19 cellular contexts compared by ENCODE assay signal in genomic region chr5:2695200-2695891, GRCh38. TPM values are rescaled to one million over a fixed set of nuclear protein-coding genes. Genes with fewer than 3 reads are reported as not detected.
DNase-seq lines count a peak whose midpoint lies in the region; ATAC-seq and TF ChIP-seq lines count a peak whose summit lies in the region.
"Had no signal": no experiment of that assay in that cellular context is flagged by ENCODE, and none has a peak within 500 bp of the region (broad histone marks: within the 10 kb centered on the region; RNA-seq: fewer than 3 reads in every experiment).

No MANE protein-coding gene starts in this region.

- peaks cover 0 to 7% (median 0%) of the 10 kb centered on the region in 3 donors for H3K27me3 ChIP-seq in stomach
- H3K27me3 ChIP-seq: vagina had no signal

- peaks cover 0 to 9% (median 5%) of the 10 kb centered on the region in 4 donors for H3K9me3 ChIP-seq in stomach
- H3K9me3 ChIP-seq: Caco-2, vagina had no signal

- DNase-seq in HT-29 (ENCODE audit: low spot score) (peak; percentile 77), SW480 (ENCODE audit: low spot score) (peak; percentile 99), fibroblast of pulmonary artery (ENCODE audit: low read depth) (peak; percentile 59), stomach (peak; percentile 44), NCI-H526 (lab: John Stamatoyannopoulos, UW) (no peak), natural killer cell (no peak)
- DNase-seq in activated T-cell treated with anti-CD3 and anti-CD28 coated beads, Interleukin-2, amount 50 U/mL, for 72 hours: no peak
- DNase-seq: activated CD4-positive, alpha-beta memory T cell treated with anti-CD3 and anti-CD28 coated beads for 36 hours; activated naive CD4-positive, alpha-beta T cell treated with anti-CD3 and anti-CD28 coated beads, Interleukin-2, amount 10 ng/mL, durations not matched to agents 7 days and 5 days; activated T-cell treated with anti-CD3 and anti-CD28 coated beads, Interleukin-2, amount 50 U/mL, for 1 hour; Caco-2; cortex of kidney; immature natural killer cell; NCI-H1436; NCI-H345 had no signal

- H3K4me3 ChIP-seq in fibroblast of pulmonary artery (replicated peaks; ENCODE audit: low read depth, low read length) (no peak overlapping the region), stomach (no peak overlapping the region)
- H3K4me3 ChIP-seq: lung, vagina had no signal

- no peaks in the 10 kb centered on the region for H3K4me1 Mint-ChIP-seq in activated T-cell treated with anti-CD3 and anti-CD28 coated beads, Interleukin-2, amount 50 U/mL, for 72 hours (ENCODE audit: low read depth)
- no peaks in the 10 kb centered on the region for H3K4me1 Mint-ChIP-seq in natural killer cell
- H3K4me1 Mint-ChIP-seq: activated naive CD4-positive, alpha-beta T cell treated with anti-CD3 and anti-CD28 coated beads, Interleukin-2, amount 10 ng/mL, durations not matched to agents 7 days and 5 days; immature natural killer cell had no signal

- ATAC-seq in activated T-cell treated with anti-CD3 and anti-CD28 coated beads, Interleukin-2, amount 50 U/mL, for 72 hours (replicated peaks in 1 of 2): no peak
- ATAC-seq in natural killer cell: no peak

- H3K27ac Mint-ChIP-seq in activated T-cell treated with anti-CD3 and anti-CD28 coated beads, Interleukin-2, amount 50 U/mL, for 72 hours: no peak overlapping the region
- H3K27ac Mint-ChIP-seq in natural killer cell: no peak overlapping the region
- H3K27ac Mint-ChIP-seq: activated CD4-positive, alpha-beta memory T cell treated with anti-CD3 and anti-CD28 coated beads for 36 hours; activated naive CD4-positive, alpha-beta T cell treated with anti-CD3 and anti-CD28 coated beads, Interleukin-2, amount 10 ng/mL, durations not matched to agents 7 days and 5 days; immature natural killer cell had no signal

- H3K36me3 ChIP-seq in stomach: no peaks in the 10 kb centered on the region
- H3K36me3 ChIP-seq: vagina had no signal

- no peak for TF ChIP-seq POLR2A in stomach (IDR thresholded peaks at IDR 0.05)

- 54 to 61% (median 58%) methylated on average over 8 of the region's 8 CpGs for WGBS in stomach, 5 donors

- TF ChIP-seq CTCF in fibroblast of pulmonary artery (IDR thresholded peaks at IDR 0.05; ENCODE audit: low read length, missing control alignments): no peak
- TF ChIP-seq CTCF in stomach (IDR thresholded peaks at IDR 0.05): no peak
- no peak for TF ChIP-seq CTCF in natural killer cell (IDR thresholded peaks at IDR 0.05)

- no peaks in the 10 kb centered on the region for H3K36me3 Mint-ChIP-seq in activated T-cell treated with anti-CD3 and anti-CD28 coated beads, Interleukin-2, amount 50 U/mL, for 72 hours (ENCODE audit: insufficient read depth in 2 of 2)
- H3K36me3 Mint-ChIP-seq in natural killer cell: no peaks in the 10 kb centered on the region
- H3K36me3 Mint-ChIP-seq: activated CD4-positive, alpha-beta memory T cell treated with anti-CD3 and anti-CD28 coated beads for 36 hours; activated naive CD4-positive, alpha-beta T cell treated with anti-CD3 and anti-CD28 coated beads, Interleukin-2, amount 10 ng/mL, durations not matched to agents 7 days and 5 days; immature natural killer cell had no signal

- no peak overlapping the region for H3K4me3 Mint-ChIP-seq in activated T-cell treated with anti-CD3 and anti-CD28 coated beads, Interleukin-2, amount 50 U/mL, for 72 hours
- H3K4me3 Mint-ChIP-seq in natural killer cell: no peak overlapping the region
- H3K4me3 Mint-ChIP-seq: activated CD4-positive, alpha-beta memory T cell treated with anti-CD3 and anti-CD28 coated beads for 36 hours; activated naive CD4-positive, alpha-beta T cell treated with anti-CD3 and anti-CD28 coated beads, Interleukin-2, amount 10 ng/mL, durations not matched to agents 7 days and 5 days; immature natural killer cell had no signal

- H3K9me3 Mint-ChIP-seq in activated T-cell treated with anti-CD3 and anti-CD28 coated beads, Interleukin-2, amount 50 U/mL, for 72 hours: peaks cover 6 to 10% of the 10 kb centered on the region in 2 donors
- peaks cover 5 to 6% of the 10 kb centered on the region in 2 donors for H3K9me3 Mint-ChIP-seq in natural killer cell

- peak overlapping the region in 1 of 5 donors; percentile 46 for H3K27ac ChIP-seq in stomach
- H3K27ac ChIP-seq: parathyroid adenoma, vagina had no signal

- intact Hi-C loops in stomach (cut with DNase I; ENCODE audit: low total_unique reads): no loop called here
- intact Hi-C loops in natural killer cell (cut with micrococcal nuclease): no loop called here

- no peak for TF ChIP-seq EP300 in stomach (IDR thresholded peaks at IDR 0.05)

- no peaks in the 10 kb centered on the region for H3K27me3 Mint-ChIP-seq in activated T-cell treated with anti-CD3 and anti-CD28 coated beads, Interleukin-2, amount 50 U/mL, for 72 hours (ENCODE audit: low read depth)
- no peaks in the 10 kb centered on the region for H3K27me3 Mint-ChIP-seq in natural killer cell (ENCODE audit: low read depth in 2 of 2)
- H3K27me3 Mint-ChIP-seq: activated CD4-positive, alpha-beta memory T cell treated with anti-CD3 and anti-CD28 coated beads for 36 hours; activated naive CD4-positive, alpha-beta T cell treated with anti-CD3 and anti-CD28 coated beads, Interleukin-2, amount 10 ng/mL, durations not matched to agents 7 days and 5 days had no signal

- H3K4me1 ChIP-seq in stomach: peaks cover 0 to 12% (median 6%) of the 10 kb centered on the region in 4 donors
- H3K4me1 ChIP-seq: Caco-2, parathyroid adenoma, vagina had no signal

RNA-seq across cellular contexts. Expression of gene IRX2, which starts 56.1 kb away (rescaled TPM):
- total RNA-seq in HT-29 (2014; rRNA removed; shearing (Covaris generic)): 19.6 and 23.1 TPM in 2 replicates
- total RNA-seq in stomach: 100 to 1,000 TPM in 1 of 5 donors, 10 to 100 TPM in 2, 1 to 10 TPM in 1, not detected in 1; 7.0 to 143 (median 40.7) TPM
- polyA plus RNA-seq in stomach: 1 to 10 TPM; 7.0 to 8.6 (median 8.2) TPM
- total RNA-seq in activated T-cell treated with anti-CD3 and anti-CD28 coated beads, Interleukin-2, amount 50 U/mL, for 72 hours: not detected
- not detected for total RNA-seq in natural killer cell
- total RNA-seq: activated CD4-positive, alpha-beta memory T cell treated with anti-CD3 and anti-CD28 coated beads for 36 hours; G401 had no signal
- polyA plus RNA-seq: immature natural killer cell had no signal

Comparison
In these comparisons a context has a peak if more than half of its experiments do, and no peak if none do; other contexts are left out.
1. DNase-seq: peak in HT-29 (single experiment), SW480 (single experiment), fibroblast of pulmonary artery (single experiment) and stomach (single experiment); none in activated T-cell treated with anti-CD3 and anti-CD28 coated beads, Interleukin-2, amount 50 U/mL, for 72 hours (0 of 2), NCI-H526 (0 of 2) and natural killer cell (single experiment).